ENCODE assay signal across 1 cellular context in the genomic region with DNA sequence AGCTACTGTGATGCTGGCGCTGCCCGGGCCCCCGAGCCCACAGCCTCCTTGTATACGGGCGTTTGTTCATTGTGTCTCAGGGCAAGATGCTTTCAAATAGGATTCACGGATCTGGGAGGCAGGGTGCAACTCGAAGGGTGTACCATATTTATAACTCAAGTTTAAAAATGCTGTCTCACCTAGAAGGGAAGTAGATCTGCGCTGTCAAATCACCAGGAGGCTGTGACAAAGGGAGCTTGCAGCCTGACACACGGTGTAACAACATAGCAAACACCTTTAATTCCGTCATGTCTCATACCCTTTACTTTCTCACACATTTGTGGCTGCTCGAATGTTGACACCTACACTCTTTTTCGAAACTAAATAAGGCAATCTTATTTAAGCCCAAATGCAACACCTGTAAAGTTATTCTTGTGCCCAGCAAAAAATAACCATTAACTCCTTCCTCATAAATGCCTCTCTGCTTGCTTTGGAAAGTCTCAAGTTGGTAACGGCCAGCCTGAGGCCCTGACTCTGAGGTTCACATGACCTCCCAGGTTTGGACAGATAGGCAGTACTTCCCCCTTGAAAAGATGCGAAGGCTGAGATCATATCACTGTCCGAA.
A peak's percentile ranks its signal among the peaks of the same experiment; 100 is the strongest.
TF ChIP-seq lines count a peak whose summit lies in the region.

No MANE protein-coding gene starts in this region.

TF ChIP-seq in GM12878, 131 proteins besides CTCF, POLR2A, EP300 and RAD21 (continued from another document):
- TF ChIP-seq, protein P1, sequence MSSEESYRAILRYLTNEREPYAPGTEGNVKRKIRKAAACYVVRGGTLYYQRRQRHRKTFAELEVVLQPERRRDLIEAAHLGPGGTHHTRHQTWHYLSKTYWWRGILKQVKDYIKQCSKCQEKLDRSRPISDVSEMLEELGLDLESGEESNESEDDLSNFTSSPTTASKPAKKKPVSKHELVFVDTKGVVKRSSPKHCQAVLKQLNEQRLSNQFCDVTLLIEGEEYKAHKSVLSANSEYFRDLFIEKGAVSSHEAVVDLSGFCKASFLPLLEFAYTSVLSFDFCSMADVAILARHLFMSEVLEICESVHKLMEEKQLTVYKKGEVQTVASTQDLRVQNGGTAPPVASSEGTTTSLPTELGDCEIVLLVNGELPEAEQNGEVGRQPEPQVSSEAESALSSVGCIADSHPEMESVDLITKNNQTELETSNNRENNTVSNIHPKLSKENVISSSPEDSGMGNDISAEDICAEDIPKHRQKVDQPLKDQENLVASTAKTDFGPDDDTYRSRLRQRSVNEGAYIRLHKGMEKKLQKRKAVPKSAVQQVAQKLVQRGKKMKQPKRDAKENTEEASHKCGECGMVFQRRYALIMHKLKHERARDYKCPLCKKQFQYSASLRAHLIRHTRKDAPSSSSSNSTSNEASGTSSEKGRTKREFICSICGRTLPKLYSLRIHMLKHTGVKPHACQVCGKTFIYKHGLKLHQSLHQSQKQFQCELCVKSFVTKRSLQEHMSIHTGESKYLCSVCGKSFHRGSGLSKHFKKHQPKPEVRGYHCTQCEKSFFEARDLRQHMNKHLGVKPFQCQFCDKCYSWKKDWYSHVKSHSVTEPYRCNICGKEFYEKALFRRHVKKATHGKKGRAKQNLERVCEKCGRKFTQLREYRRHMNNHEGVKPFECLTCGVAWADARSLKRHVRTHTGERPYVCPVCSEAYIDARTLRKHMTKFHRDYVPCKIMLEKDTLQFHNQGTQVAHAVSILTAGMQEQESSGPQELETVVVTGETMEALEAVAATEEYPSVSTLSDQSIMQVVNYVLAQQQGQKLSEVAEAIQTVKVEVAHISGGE (CRISPR knock-in tag; IDR thresholded peaks at IDR 0.05): no peak
- TF ChIP-seq RUNX3 (IDR thresholded peaks at IDR 0.05; ENCODE audit: low read length) (no peak), GATAD2B (conservative IDR thresholded peaks at IDR 0.05; ENCODE audit: low read depth) (no peak), NFXL1 (IDR thresholded peaks at IDR 0.05; ENCODE audit: borderline replicate concordance) (no peak), ATF7 (IDR thresholded peaks at IDR 0.05; ENCODE audit: low read depth) (0 out of 2 replicates have a peak, but pooled peaks have one; percentile 39), IKZF1 (conservative IDR thresholded peaks at IDR 0.05) (0 out of 2 replicates have a peak, but pooled peaks have one; percentile 21), CREM (IDR thresholded peaks at IDR 0.05; ENCODE audit: low read depth) (no peak), MEF2A (IDR thresholded peaks at IDR 0.05; ENCODE audit: insufficient read depth, low read depth, low read length) (0 out of 2 replicates have a peak, but pooled peaks have one; percentile 17), MEF2B (IDR thresholded peaks at IDR 0.05; ENCODE audit: partially characterized antibody, poor library complexity, severe bottlenecking) (peak; percentile 70), MTA2 (IDR thresholded peaks at IDR 0.05; ENCODE audit: low read depth) (peak; percentile 50; the same call in 1 of the 2 replicates), KAT2A (conservative IDR thresholded peaks at IDR 0.05; ENCODE audit: control insufficient read depth, low read depth, low read length) (no peak), HDAC2 (IDR thresholded peaks at IDR 0.05) (no peak)
- TF ChIP-seq, protein P2, sequence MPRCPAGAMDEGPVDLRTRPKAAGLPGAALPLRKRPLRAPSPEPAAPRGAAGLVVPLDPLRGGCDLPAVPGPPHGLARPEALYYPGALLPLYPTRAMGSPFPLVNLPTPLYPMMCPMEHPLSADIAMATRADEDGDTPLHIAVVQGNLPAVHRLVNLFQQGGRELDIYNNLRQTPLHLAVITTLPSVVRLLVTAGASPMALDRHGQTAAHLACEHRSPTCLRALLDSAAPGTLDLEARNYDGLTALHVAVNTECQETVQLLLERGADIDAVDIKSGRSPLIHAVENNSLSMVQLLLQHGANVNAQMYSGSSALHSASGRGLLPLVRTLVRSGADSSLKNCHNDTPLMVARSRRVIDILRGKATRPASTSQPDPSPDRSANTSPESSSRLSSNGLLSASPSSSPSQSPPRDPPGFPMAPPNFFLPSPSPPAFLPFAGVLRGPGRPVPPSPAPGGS (IDR thresholded peaks at IDR 0.05; ENCODE audit: borderline replicate concordance, insufficient read depth, low read depth, low read length, poor library complexity, severe bottlenecking): peak; percentile 17
- TF ChIP-seq, protein P3, sequence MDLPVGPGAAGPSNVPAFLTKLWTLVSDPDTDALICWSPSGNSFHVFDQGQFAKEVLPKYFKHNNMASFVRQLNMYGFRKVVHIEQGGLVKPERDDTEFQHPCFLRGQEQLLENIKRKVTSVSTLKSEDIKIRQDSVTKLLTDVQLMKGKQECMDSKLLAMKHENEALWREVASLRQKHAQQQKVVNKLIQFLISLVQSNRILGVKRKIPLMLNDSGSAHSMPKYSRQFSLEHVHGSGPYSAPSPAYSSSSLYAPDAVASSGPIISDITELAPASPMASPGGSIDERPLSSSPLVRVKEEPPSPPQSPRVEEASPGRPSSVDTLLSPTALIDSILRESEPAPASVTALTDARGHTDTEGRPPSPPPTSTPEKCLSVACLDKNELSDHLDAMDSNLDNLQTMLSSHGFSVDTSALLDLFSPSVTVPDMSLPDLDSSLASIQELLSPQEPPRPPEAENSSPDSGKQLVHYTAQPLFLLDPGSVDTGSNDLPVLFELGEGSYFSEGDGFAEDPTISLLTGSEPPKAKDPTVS (IDR thresholded peaks at IDR 0.05; ENCODE audit: low read depth, low read length): no peak
- TF ChIP-seq, protein P4, sequence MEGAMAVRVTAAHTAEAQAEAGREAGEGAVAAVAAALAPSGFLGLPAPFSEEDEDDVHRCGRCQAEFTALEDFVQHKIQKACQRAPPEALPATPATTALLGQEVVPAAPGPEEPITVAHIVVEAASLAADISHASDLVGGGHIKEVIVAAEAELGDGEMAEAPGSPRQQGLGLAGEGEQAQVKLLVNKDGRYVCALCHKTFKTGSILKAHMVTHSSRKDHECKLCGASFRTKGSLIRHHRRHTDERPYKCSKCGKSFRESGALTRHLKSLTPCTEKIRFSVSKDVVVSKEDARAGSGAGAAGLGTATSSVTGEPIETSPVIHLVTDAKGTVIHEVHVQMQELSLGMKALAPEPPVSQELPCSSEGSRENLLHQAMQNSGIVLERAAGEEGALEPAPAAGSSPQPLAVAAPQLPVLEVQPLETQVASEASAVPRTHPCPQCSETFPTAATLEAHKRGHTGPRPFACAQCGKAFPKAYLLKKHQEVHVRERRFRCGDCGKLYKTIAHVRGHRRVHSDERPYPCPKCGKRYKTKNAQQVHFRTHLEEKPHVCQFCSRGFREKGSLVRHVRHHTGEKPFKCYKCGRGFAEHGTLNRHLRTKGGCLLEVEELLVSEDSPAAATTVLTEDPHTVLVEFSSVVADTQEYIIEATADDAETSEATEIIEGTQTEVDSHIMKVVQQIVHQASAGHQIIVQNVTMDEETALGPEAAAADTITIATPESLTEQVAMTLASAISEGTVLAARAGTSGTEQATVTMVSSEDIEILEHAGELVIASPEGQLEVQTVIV (IDR thresholded peaks at IDR 0.05; ENCODE audit: borderline replicate concordance, partially characterized antibody): no peak
